ENCODE assay signal across 8 cellular contexts in the genomic region with DNA sequence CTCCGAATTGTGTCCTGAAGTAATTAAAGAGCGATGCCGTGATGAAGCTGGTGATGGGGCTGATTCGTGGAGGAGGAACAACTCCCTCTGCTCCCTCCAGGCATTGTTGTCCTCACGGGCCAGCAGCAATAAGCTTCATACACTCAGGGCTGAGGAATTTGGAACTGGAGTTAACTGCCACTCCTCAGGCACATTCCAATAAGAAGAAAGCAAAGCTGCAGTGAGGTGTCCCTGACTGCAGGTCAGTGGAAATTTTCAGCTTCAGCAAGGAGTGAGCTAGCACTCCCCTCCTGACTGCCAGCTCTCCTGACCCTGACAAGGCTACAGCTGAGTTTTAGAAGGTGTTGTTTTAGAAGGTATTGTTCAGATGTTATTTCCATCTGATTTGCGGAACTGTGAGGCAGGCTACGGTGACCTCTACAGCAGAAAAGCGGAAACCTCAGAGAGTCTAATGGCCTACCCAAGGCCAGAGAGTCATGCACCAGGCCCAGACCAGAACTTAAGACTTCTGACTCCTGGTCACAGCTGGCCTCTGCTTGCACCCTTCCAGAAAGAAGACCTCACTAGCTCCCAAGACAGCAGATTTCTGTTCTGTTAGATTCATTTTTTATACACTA.
DNase-seq lines count a peak whose midpoint lies in the region; ATAC-seq and TF ChIP-seq lines count a peak whose summit lies in the region.

No MANE protein-coding gene starts in this region.

- TF ChIP-seq CTCF in WTC11 (IDR thresholded peaks at IDR 0.05) (no peak), cardiac muscle cell (IDR thresholded peaks at IDR 0.05; ENCODE audit: low read depth, low read length) (no peak), prostate gland (IDR thresholded peaks at IDR 0.05) (no peak)
- no peak for TF ChIP-seq CTCF in CD4-positive, alpha-beta T cell (IDR thresholded peaks at IDR 0.05)

- DNase-seq in EL = peak; percentile 97
- no peak for DNase-seq in WTC11 (ENCODE audit: low spot score)
- peak; percentile 69 to 82 for DNase-seq in cardiac muscle cell (ENCODE audit: low read depth in 1 of 2, low spot score in 1 of 2)
- peak; percentile 63 for DNase-seq in prostate gland (ENCODE audit: low spot score)
- no peak for DNase-seq in activated CD4-positive, alpha-beta T cell treated with anti-CD3 and anti-CD28 coated beads, Interleukin-2, amount 50 U/mL, for 1 hour
- DNase-seq in CD4-positive, alpha-beta T cell = no peak
- DNase-seq in caudate nucleus (lab: John Stamatoyannopoulos, UW) = no peak
- DNase-seq in NCI-H2029 treated with DMSO at 0.1 percent for 48 hours (lab: John Stamatoyannopoulos, UW) = no peak

- no peak overlapping the region for H3K4me3 ChIP-seq in cardiac muscle cell
- no peak overlapping the region for H3K4me3 ChIP-seq in prostate gland

- peaks cover 13% of the 10 kb centered on the region for H3K9me3 Mint-ChIP-seq in WTC11
- H3K9me3 Mint-ChIP-seq in CD4-positive, alpha-beta T cell = no peaks in the 10 kb centered on the region

- H3K4me3 Mint-ChIP-seq in WTC11 = no peak overlapping the region
- H3K4me3 Mint-ChIP-seq in CD4-positive, alpha-beta T cell = no peak overlapping the region

- H3K27ac ChIP-seq in cardiac muscle cell = peak overlapping the region; percentile 92
- peak overlapping the region; percentile 59 to 64 for H3K27ac ChIP-seq in prostate gland
- H3K27ac ChIP-seq in CD4-positive, alpha-beta T cell (ENCODE audit: low read depth, low read length) = no peak overlapping the region
- no peak overlapping the region for H3K27ac ChIP-seq in caudate nucleus (ENCODE audit: low read depth, low read length)

- H3K27me3 ChIP-seq in cardiac muscle cell (no peaks in the 10 kb centered on the region), prostate gland (replicated peaks; ENCODE audit: insufficient read depth) (no peaks in the 10 kb centered on the region)
- H3K27me3 ChIP-seq in CD4-positive, alpha-beta T cell (ENCODE audit: control insufficient read depth, insufficient read depth, low read length) = no peaks in the 10 kb centered on the region

- peak; percentile 91 for ATAC-seq in WTC11
- no peak for ATAC-seq in CD4-positive, alpha-beta T cell (ENCODE audit: poor library complexity)

- H3K27ac Mint-ChIP-seq in WTC11 = peak overlapping the region; percentile 75
- no peak overlapping the region for H3K27ac Mint-ChIP-seq in CD4-positive, alpha-beta T cell

- H3K4me1 Mint-ChIP-seq in WTC11 = peaks cover 12% of the 10 kb centered on the region
- H3K4me1 Mint-ChIP-seq in CD4-positive, alpha-beta T cell (ENCODE audit: low read depth) = peaks cover 11% of the 10 kb centered on the region

- 33% methylated on average over 8 of the region's 8 CpGs for WGBS in prostate gland

- POLR2A ChIA-PET in WTC11 (lab: Charles Lee) = no interaction called here
- POLR2A ChIA-PET in CD4-positive, alpha-beta T cell (lab: Charles Lee) = no interaction called here

- intact Hi-C loops in prostate gland (cut with DNase I) = no loop called here
- intact Hi-C loops in CD4-positive, alpha-beta T cell (cut with DNase I, micrococcal nuclease) = no loop called here

- H3K36me3 ChIP-seq in cardiac muscle cell (no peaks in the 10 kb centered on the region), prostate gland (no peaks in the 10 kb centered on the region)

- no peaks in the 10 kb centered on the region for H3K9me3 ChIP-seq in cardiac muscle cell (ENCODE audit: low read depth)
- no peaks in the 10 kb centered on the region for H3K9me3 ChIP-seq in prostate gland
- H3K9me3 ChIP-seq in CD4-positive, alpha-beta T cell (ENCODE audit: control insufficient read depth, low read length) = no peaks in the 10 kb centered on the region

- no peaks in the 10 kb centered on the region for H3K27me3 Mint-ChIP-seq in WTC11 (ENCODE audit: low read depth)
- H3K27me3 Mint-ChIP-seq in CD4-positive, alpha-beta T cell = no peaks in the 10 kb centered on the region

- CTCF ChIA-PET in WTC11 (lab: Charles Lee) = interaction anchor here (1.0 to 1.4 kb wide), 2 partner anchors 25 to 27 kb away, joined by 4 to 5 read pairs; no protein-coding TSS in a partner anchor
- CTCF ChIA-PET in CD4-positive, alpha-beta T cell (lab: Charles Lee) = no interaction called here

- no peak for TF ChIP-seq POLR2A in prostate gland (IDR thresholded peaks at IDR 0.05)

- H3K4me1 ChIP-seq in cardiac muscle cell (ENCODE audit: low read depth) = peaks cover 10% of the 10 kb centered on the region
- H3K4me1 ChIP-seq in prostate gland (replicated peaks) = no peaks in the 10 kb centered on the region

- peaks cover 4% of the 10 kb centered on the region; the same call in 1 of the 2 replicates for H3K36me3 Mint-ChIP-seq in WTC11
- peaks cover 32% of the 10 kb centered on the region for H3K36me3 Mint-ChIP-seq in CD4-positive, alpha-beta T cell (ENCODE audit: low read depth)

TF ChIP-seq in WTC11, 78 proteins besides CTCF, POLR2A, EP300 and RAD21 (continues in another document):
- no peak for TF ChIP-seq GABPB1 (CRISPR knock-in tag; IDR thresholded peaks at IDR 0.05)
- TF ChIP-seq, protein P1, sequence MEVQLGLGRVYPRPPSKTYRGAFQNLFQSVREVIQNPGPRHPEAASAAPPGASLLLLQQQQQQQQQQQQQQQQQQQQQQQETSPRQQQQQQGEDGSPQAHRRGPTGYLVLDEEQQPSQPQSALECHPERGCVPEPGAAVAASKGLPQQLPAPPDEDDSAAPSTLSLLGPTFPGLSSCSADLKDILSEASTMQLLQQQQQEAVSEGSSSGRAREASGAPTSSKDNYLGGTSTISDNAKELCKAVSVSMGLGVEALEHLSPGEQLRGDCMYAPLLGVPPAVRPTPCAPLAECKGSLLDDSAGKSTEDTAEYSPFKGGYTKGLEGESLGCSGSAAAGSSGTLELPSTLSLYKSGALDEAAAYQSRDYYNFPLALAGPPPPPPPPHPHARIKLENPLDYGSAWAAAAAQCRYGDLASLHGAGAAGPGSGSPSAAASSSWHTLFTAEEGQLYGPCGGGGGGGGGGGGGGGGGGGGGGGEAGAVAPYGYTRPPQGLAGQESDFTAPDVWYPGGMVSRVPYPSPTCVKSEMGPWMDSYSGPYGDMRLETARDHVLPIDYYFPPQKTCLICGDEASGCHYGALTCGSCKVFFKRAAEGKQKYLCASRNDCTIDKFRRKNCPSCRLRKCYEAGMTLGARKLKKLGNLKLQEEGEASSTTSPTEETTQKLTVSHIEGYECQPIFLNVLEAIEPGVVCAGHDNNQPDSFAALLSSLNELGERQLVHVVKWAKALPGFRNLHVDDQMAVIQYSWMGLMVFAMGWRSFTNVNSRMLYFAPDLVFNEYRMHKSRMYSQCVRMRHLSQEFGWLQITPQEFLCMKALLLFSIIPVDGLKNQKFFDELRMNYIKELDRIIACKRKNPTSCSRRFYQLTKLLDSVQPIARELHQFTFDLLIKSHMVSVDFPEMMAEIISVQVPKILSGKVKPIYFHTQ (CRISPR knock-in tag; IDR thresholded peaks at IDR 0.05) = no peak
- TF ChIP-seq, protein P2, sequence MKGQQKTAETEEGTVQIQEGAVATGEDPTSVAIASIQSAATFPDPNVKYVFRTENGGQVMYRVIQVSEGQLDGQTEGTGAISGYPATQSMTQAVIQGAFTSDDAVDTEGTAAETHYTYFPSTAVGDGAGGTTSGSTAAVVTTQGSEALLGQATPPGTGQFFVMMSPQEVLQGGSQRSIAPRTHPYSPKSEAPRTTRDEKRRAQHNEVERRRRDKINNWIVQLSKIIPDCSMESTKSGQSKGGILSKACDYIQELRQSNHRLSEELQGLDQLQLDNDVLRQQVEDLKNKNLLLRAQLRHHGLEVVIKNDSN (CRISPR knock-in tag; IDR thresholded peaks at IDR 0.05) = no peak
- no peak for TF ChIP-seq ZBTB21 (CRISPR knock-in tag; IDR thresholded peaks at IDR 0.05; ENCODE audit: borderline replicate concordance)
- TF ChIP-seq, protein P3, sequence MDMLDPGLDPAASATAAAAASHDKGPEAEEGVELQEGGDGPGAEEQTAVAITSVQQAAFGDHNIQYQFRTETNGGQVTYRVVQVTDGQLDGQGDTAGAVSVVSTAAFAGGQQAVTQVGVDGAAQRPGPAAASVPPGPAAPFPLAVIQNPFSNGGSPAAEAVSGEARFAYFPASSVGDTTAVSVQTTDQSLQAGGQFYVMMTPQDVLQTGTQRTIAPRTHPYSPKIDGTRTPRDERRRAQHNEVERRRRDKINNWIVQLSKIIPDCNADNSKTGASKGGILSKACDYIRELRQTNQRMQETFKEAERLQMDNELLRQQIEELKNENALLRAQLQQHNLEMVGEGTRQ (CRISPR knock-in tag; IDR thresholded peaks at IDR 0.05) = no peak
- no peak for TF ChIP-seq RORB (CRISPR knock-in tag; IDR thresholded peaks at IDR 0.05)
- TF ChIP-seq, protein P4, sequence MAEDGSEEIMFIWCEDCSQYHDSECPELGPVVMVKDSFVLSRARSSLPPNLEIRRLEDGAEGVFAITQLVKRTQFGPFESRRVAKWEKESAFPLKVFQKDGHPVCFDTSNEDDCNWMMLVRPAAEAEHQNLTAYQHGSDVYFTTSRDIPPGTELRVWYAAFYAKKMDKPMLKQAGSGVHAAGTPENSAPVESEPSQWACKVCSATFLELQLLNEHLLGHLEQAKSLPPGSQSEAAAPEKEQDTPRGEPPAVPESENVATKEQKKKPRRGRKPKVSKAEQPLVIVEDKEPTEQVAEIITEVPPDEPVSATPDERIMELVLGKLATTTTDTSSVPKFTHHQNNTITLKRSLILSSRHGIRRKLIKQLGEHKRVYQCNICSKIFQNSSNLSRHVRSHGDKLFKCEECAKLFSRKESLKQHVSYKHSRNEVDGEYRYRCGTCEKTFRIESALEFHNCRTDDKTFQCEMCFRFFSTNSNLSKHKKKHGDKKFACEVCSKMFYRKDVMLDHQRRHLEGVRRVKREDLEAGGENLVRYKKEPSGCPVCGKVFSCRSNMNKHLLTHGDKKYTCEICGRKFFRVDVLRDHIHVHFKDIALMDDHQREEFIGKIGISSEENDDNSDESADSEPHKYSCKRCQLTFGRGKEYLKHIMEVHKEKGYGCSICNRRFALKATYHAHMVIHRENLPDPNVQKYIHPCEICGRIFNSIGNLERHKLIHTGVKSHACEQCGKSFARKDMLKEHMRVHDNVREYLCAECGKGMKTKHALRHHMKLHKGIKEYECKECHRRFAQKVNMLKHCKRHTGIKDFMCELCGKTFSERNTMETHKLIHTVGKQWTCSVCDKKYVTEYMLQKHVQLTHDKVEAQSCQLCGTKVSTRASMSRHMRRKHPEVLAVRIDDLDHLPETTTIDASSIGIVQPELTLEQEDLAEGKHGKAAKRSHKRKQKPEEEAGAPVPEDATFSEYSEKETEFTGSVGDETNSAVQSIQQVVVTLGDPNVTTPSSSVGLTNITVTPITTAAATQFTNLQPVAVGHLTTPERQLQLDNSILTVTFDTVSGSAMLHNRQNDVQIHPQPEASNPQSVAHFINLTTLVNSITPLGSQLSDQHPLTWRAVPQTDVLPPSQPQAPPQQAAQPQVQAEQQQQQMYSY (CRISPR knock-in tag; IDR thresholded peaks at IDR 0.05) = no peak
- no peak for TF ChIP-seq MXD4 (CRISPR knock-in tag; IDR thresholded peaks at IDR 0.05; ENCODE audit: borderline replicate concordance)

Comparison
In these comparisons a context has a peak if more than half of its experiments do, and no peak if none do; other contexts are left out.
1. DNase-seq: peak in EL (single experiment), cardiac muscle cell (2 of 2) and prostate gland (single experiment); none in WTC11 (single experiment), activated CD4-positive, alpha-beta T cell treated with anti-CD3 and anti-CD28 coated beads, Interleukin-2, amount 50 U/mL, for 1 hour (single experiment), CD4-positive, alpha-beta T cell (0 of 10), caudate nucleus (0 of 61) and NCI-H2029 treated with DMSO at 0.1 percent for 48 hours (single experiment).
2. H3K27ac ChIP-seq: peak in cardiac muscle cell (single experiment) and prostate gland (2 of 2); none in CD4-positive, alpha-beta T cell (single experiment) and caudate nucleus (single experiment).